11 cellular contexts compared by ENCODE assay signal in the genomic region with DNA sequence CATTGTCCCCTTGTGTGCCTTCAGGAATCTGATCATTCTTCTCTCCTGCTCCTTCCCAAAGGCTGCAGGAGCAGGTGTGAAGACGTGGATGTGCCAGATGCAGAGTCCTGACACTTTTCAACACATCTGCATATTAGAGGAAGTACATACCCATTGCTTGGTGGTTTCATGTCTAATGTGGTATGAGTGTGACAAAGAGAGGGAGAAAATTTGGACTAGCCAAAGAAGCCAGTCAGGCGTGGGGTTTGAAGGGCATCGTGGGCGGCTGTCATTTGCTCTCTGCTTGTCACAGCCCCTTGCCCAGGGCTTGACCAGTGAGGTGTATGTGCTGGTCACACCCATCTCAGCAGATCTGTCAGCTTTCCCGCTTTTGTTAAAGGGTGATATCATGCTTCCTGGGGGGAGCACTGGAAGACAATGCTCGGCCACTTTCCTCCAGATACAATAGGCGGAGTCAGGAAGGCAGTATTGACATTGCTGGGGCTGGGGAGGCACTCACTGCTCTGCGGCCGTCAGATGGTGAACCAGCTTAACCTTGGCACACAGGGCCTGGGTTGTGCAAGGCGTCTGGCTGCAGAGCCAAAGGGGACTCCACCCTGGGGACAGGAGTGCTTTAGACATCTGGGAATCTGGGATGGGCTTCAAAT. TPM values are rescaled to one million over a fixed set of nuclear protein-coding genes. Genes with fewer than 3 reads are reported as not detected.
DNase-seq lines count a peak whose midpoint lies in the region; ATAC-seq, FAIRE-seq and TF ChIP-seq lines count a peak whose summit lies in the region.
"Had no signal": no experiment of that assay in that cellular context is flagged by ENCODE, and none has a peak within 500 bp of the region (broad histone marks: within the 10 kb centered on the region; RNA-seq: fewer than 3 reads in every experiment).

No MANE protein-coding gene starts in this region.

- H3K27ac ChIP-seq in IMR-90 (ENCODE audit: insufficient read depth, low read length) = peak overlapping the region; percentile 16; the same call in 1 of the 2 replicates
- no peak overlapping the region for H3K27ac ChIP-seq in hepatocyte
- peak overlapping the region in 7 of 8 donors; percentile 35 to 70 (median 66) for H3K27ac ChIP-seq in spleen
- H3K27ac ChIP-seq: WERI-Rb-1 had no signal

- H2BK120ac ChIP-seq in IMR-90 (ENCODE audit: low read depth, low read length) = peak overlapping the region; percentile 85

- no peak overlapping the region for H3K9ac ChIP-seq in IMR-90 (ENCODE audit: low read depth, low read length)

- TF ChIP-seq POLR2A in IMR-90 (IDR thresholded peaks at IDR 0.05; ENCODE audit: low read depth, low read length) (no peak), spleen (IDR thresholded peaks at IDR 0.05) (no peak), GM12891 (IDR thresholded peaks at IDR 0.05; ENCODE audit: low read depth, low read length) (no peak)

- dilution Hi-C loops in IMR-90 (cut with HindIII; ENCODE audit: low sequenced_read_pairs, unreplicated experiment) = no loop called here

- no peaks in the 10 kb centered on the region for H3K9me3 ChIP-seq in IMR-90 (ENCODE audit: control insufficient read depth, insufficient read depth, low read length)
- no peaks in the 10 kb centered on the region for H3K9me3 ChIP-seq in hepatocyte (ENCODE audit: low read depth)
- no peaks in the 10 kb centered on the region for H3K9me3 ChIP-seq in spleen

- H2BK15ac ChIP-seq in IMR-90 (ENCODE audit: low read depth, low read length) = peak overlapping the region; percentile 99; the same call in 2 of the 3 replicates

- FAIRE-seq in GM19239 (lab: Jason Lieb, UNC) = no peak
- FAIRE-seq in GM12891 (lab: Jason Lieb, UNC) = no peak
- FAIRE-seq: keratinocyte had no signal

- H3K56ac ChIP-seq in IMR-90 (ENCODE audit: extremely low read depth, insufficient read depth, low read length) = no peak overlapping the region; the same call in 1 of the 2 replicates

- peak overlapping the region; percentile 52 for H3K14ac ChIP-seq in IMR-90 (replicated peaks; ENCODE audit: low read depth, low read length)

- no CpG with 5 or more reads among the region's 10 CpGs for WGBS in IMR-90 (ENCODE audit: extremely low coverage in 2 of 2, insufficient read length in 1 of 2), 2 experiments
- 59% methylated on average over 10 of the region's 10 CpGs for WGBS in hepatocyte (ENCODE audit: low lambda C conversion rate, missing lambda C conversion rate)
- 62 to 80% (median 68%) methylated on average over 8 to 10 of the region's 10 CpGs for WGBS in spleen, 5 donors

- H3K4me1 ChIP-seq in IMR-90 (ENCODE audit: control insufficient read depth, insufficient read depth, low read length) = peaks cover 17% of the 10 kb centered on the region
- no peaks in the 10 kb centered on the region for H3K4me1 ChIP-seq in hepatocyte (ENCODE audit: insufficient read depth)
- H3K4me1 ChIP-seq in spleen = peaks cover 0 to 10% (median 2%) of the 10 kb centered on the region in 6 donors

- DNase-seq in IMR-90 (no peak), UCSD-AML1 (lab: John Stamatoyannopoulos, UW; ENCODE audit: unreplicated experiment) (peak; percentile 36), hepatocyte (ENCODE audit: low spot score) (peak; percentile 18), spleen (peak; percentile 74), GM19239 (ENCODE audit: insufficient read length, low spot score) (no peak), GM12891 (ENCODE audit: insufficient read length, low spot score) (no peak)
- DNase-seq: anterior cingulate cortex, WERI-Rb-1 had no signal

- H3K4ac ChIP-seq in IMR-90 (ENCODE audit: low read depth, low read length) = peak overlapping the region; percentile 87

- H3K18ac ChIP-seq in IMR-90 (ENCODE audit: low read depth, low read length) = peak overlapping the region; percentile 61

- H3K79me2 ChIP-seq in hepatocyte = no peaks in the 10 kb centered on the region

- peak overlapping the region; percentile 57 for H2BK20ac ChIP-seq in IMR-90 (ENCODE audit: low read depth, low read length)

- intact Hi-C loops in IMR-90 (cut with micrococcal nuclease) (loop anchor here (10.0 kb wide), 1 partner anchor 173 kb away; a partner anchor contains a TSS), spleen (cut with DNase I; ENCODE audit: low total_unique reads) (no loop called here)

- no peak overlapping the region for H3K23ac ChIP-seq in IMR-90 (ENCODE audit: low read depth, low read length)

- H2BK5ac ChIP-seq in IMR-90 (ENCODE audit: low read depth, low read length, poor library complexity, severe bottlenecking) = peak overlapping the region; percentile 99

- no peaks in the 10 kb centered on the region for H3K9me2 ChIP-seq in hepatocyte (replicated peaks; ENCODE audit: insufficient read depth)

- H3K4me2 ChIP-seq in IMR-90 (ENCODE audit: low read depth, low read length) (no peak overlapping the region), hepatocyte (no peak overlapping the region)

- H2AK9ac ChIP-seq in IMR-90 (replicated peaks; ENCODE audit: low read depth, low read length, poor library complexity) = peak overlapping the region; percentile 85

- TF ChIP-seq CTCF in IMR-90 (conservative IDR thresholded peaks at IDR 0.05; ENCODE audit: low read depth, low read length) (no peak), hepatocyte (IDR thresholded peaks at IDR 0.05; ENCODE audit: poor library complexity) (no peak), spleen (IDR thresholded peaks at IDR 0.05 in 8 of 11, conservative IDR thresholded peaks at IDR 0.05 in 3 of 11) (no peak)

- POLR2A ChIA-PET in IMR-90 (lab: Charles Lee; ENCODE audit: unreplicated experiment) = interaction anchor here (0.5 kb wide), 1 partner anchor 215 kb away, joined by 4 read pairs; no protein-coding TSS in a partner anchor

- H3K36me3 ChIP-seq in IMR-90 (ENCODE audit: control insufficient read depth, insufficient read depth, low read length) = peaks cover 7% of the 10 kb centered on the region
- no peaks in the 10 kb centered on the region for H3K36me3 ChIP-seq in hepatocyte (replicated peaks; ENCODE audit: insufficient read depth, low read depth)
- H3K36me3 ChIP-seq in spleen = no peaks in the 10 kb centered on the region
- H3K36me3 ChIP-seq: WERI-Rb-1 had no signal

- BruUV-seq in IMR-90 (replicated peaks; lab: Mats Ljungman, UMichigan) = no TSS peak

- H3K4me3 ChIP-seq in IMR-90 (ENCODE audit: insufficient read depth, low read depth, low read length) (no peak overlapping the region), hepatocyte (no peak overlapping the region), spleen (no peak overlapping the region)

- H4K91ac ChIP-seq in IMR-90 (ENCODE audit: insufficient read depth, low read depth, low read length) = peak overlapping the region; percentile 80

- H4K5ac ChIP-seq in IMR-90 (ENCODE audit: low read depth, low read length) = peak overlapping the region; percentile 9

- H3K27me3 ChIP-seq in IMR-90 (ENCODE audit: control insufficient read depth, insufficient read depth, low read length) (no peaks in the 10 kb centered on the region), hepatocyte (no peaks in the 10 kb centered on the region), spleen (replicated peaks in 1 of 7) (no peaks in the 10 kb centered on the region)

- CTCF ChIA-PET in IMR-90 (lab: Yijun Ruan, JAX) = interaction anchor here (0.7 kb wide), 1 partner anchor 195 kb away, joined by 3 read pairs; no protein-coding TSS in a partner anchor

- H2AK5ac ChIP-seq in IMR-90 (ENCODE audit: low read depth, low read length) = peak overlapping the region; percentile 95

- H2AFZ ChIP-seq in IMR-90 (replicated peaks; ENCODE audit: low read length, poor library complexity) (peak overlapping the region; percentile 56), hepatocyte (no peak overlapping the region)

- in situ Hi-C loops in IMR-90 (cut with MboI; ENCODE audit: low sequenced_read_pairs) = no loop called here

- H4K20me1 ChIP-seq in IMR-90 (ENCODE audit: insufficient read depth, low read length) = no peaks in the 10 kb centered on the region
- no peaks in the 10 kb centered on the region for H4K20me1 ChIP-seq in hepatocyte (ENCODE audit: insufficient read depth, poor library complexity, severe bottlenecking)

- ATAC-seq in IMR-90 (ENCODE audit: low read depth) = no peak
- ATAC-seq in GM18511 (IDR thresholded peaks at IDR 0.05; ENCODE audit: unreplicated experiment) = no peak
- no peak for ATAC-seq in GM18909 (IDR thresholded peaks at IDR 0.05; ENCODE audit: poor library complexity, unreplicated experiment)

- no peak for TF ChIP-seq RAD21 in IMR-90 (IDR thresholded peaks at IDR 0.05; ENCODE audit: low read length)

- peaks cover 13 to 61% of the 10 kb centered on the region in 2 experiments for H3K79me1 ChIP-seq in IMR-90 (ENCODE audit: low read depth in 1 of 2, low read length in 2 of 2)

- H4K8ac ChIP-seq in IMR-90 (ENCODE audit: low read depth in 2 of 2, low read length in 2 of 2) = peak overlapping the region; percentile 80 to 88; a peak in 3 of 4 replicates

- peaks cover 26% of the 10 kb centered on the region for H3K9me1 ChIP-seq in IMR-90 (ENCODE audit: insufficient read depth, low read length)

TF ChIP-seq in IMR-90, 13 proteins besides CTCF, POLR2A, EP300 and RAD21 (continues in another document):
- TF ChIP-seq, protein P1, sequence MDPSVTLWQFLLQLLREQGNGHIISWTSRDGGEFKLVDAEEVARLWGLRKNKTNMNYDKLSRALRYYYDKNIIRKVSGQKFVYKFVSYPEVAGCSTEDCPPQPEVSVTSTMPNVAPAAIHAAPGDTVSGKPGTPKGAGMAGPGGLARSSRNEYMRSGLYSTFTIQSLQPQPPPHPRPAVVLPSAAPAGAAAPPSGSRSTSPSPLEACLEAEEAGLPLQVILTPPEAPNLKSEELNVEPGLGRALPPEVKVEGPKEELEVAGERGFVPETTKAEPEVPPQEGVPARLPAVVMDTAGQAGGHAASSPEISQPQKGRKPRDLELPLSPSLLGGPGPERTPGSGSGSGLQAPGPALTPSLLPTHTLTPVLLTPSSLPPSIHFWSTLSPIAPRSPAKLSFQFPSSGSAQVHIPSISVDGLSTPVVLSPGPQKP (IDR thresholded peaks at IDR 0.05; ENCODE audit: borderline replicate concordance, low read depth, low read length) = no peak

TF ChIP-seq in GM12891, 5 proteins besides CTCF, POLR2A, EP300 and RAD21:
- TF ChIP-seq TAF1 (IDR thresholded peaks at IDR 0.05; ENCODE audit: low read depth, low read length) = no peak
- TF ChIP-seq POLR2AphosphoS5 (IDR thresholded peaks at IDR 0.05; ENCODE audit: low read depth, low read length) = no peak
- no peak for TF ChIP-seq POU2F2 (IDR thresholded peaks at IDR 0.05; ENCODE audit: low read depth, low read length)
- no peak for TF ChIP-seq SPI1 (IDR thresholded peaks at IDR 0.05; ENCODE audit: low read depth, low read length)
TF ChIP-seq in GM12891: peak in this region for 0.

RNA-seq across cellular contexts. Expression of a gene that starts 8.6 kb away (rescaled TPM):
- total RNA-seq in IMR-90 (2012; rRNA removed) = 10.8 and 11.7 TPM in 2 replicates
- polyA plus RNA-seq in IMR-90 (2012; rRNA removed) = 4.9 and 6.3 TPM in 2 replicates
- 2.4 TPM in 2 replicates for polyA plus RNA-seq in IMR-90 (2012; cell fraction: cytosol; rRNA removed)
- polyA plus RNA-seq in IMR-90 (2012; cell fraction: nucleus; rRNA removed; ENCODE audit: low replicate concordance) = 1.1 and 6.6 TPM in 2 replicates
- total RNA-seq in hepatocyte = 3.9 and 5.6 TPM in 2 replicates
- 2.0 TPM in 2 replicates for polyA plus RNA-seq in hepatocyte
- total RNA-seq in spleen = 10 to 100 TPM; 27.0 to 58.7 (median 53.1) TPM
- 1 to 10 TPM; 2.6 to 5.7 (median 2.8) TPM for polyA plus RNA-seq in spleen
- not detected for polyA plus RNA-seq in GM12891 (2012; ENCODE audit: low read depth, missing spikeins)

Comparison
In these comparisons a context has a peak if more than half of its experiments do, and no peak if none do; other contexts are left out.
1. DNase-seq: peak in UCSD-AML1 (single experiment), hepatocyte (single experiment) and spleen (single experiment); none in IMR-90 (single experiment), GM19239 (single experiment) and GM12891 (single experiment).